20 cellular contexts compared by ENCODE assay signal in genomic region chr3:134376786-134377431, GRCh38. TPM values are rescaled to one million over a fixed set of nuclear protein-coding genes. Genes with fewer than 3 reads are reported as not detected.
DNase-seq lines count a peak whose midpoint lies in the region; ATAC-seq and TF ChIP-seq lines count a peak whose summit lies in the region.
"Had no signal": no experiment of that assay in that cellular context is flagged by ENCODE, and none has a peak within 500 bp of the region (broad histone marks: within the 10 kb centered on the region; RNA-seq: fewer than 3 reads in every experiment).

No MANE protein-coding gene starts in this region.

- peaks cover 8% of the 10 kb centered on the region for H3K4me1 Mint-ChIP-seq in activated CD4-positive, alpha-beta memory T cell treated with anti-CD3 and anti-CD28 coated beads for 36 hours (ENCODE audit: low read depth)
- peaks cover 12% of the 10 kb centered on the region for H3K4me1 Mint-ChIP-seq in activated CD4-positive, alpha-beta memory T cell treated with anti-CD3 and anti-CD28 coated beads, Interleukin-2, amount 10 ng/mL, durations not matched to agents 7 days and 5 days

- 52 to 58% methylated on average over 5 of the region's 5 CpGs for WGBS in esophagus, 2 donors
- 61 to 80% (median 75%) methylated on average over 5 of the region's 5 CpGs for WGBS in stomach, 5 donors

- ATAC-seq in HG02938 (IDR thresholded peaks at IDR 0.05; ENCODE audit: unreplicated experiment): no peak
- ATAC-seq: gastrocnemius medialis, sciatic nerve had no signal

- no peak overlapping the region for H3K4me3 ChIP-seq in esophagus (ENCODE audit: low read depth in 1 of 2, low read length in 2 of 2)
- H3K4me3 ChIP-seq in tibial artery: no peak overlapping the region
- H3K4me3 ChIP-seq in stomach: no peak overlapping the region
- H3K4me3 ChIP-seq: esophagus muscularis mucosa, gastrocnemius medialis had no signal

- intact Hi-C loops in activated CD4-positive, alpha-beta memory T cell treated with anti-CD3 and anti-CD28 coated beads for 36 hours (cut with micrococcal nuclease): loop anchor here (5.0 kb wide), 2 partner anchors 165 to 180 kb away; no protein-coding TSS in a partner anchor
- intact Hi-C loops in tibial artery (cut with DNase I; ENCODE audit: low total_unique reads) (loop anchor here (5.0 kb wide), 1 partner anchor 95 kb away; no protein-coding TSS in a partner anchor), stomach (cut with DNase I; ENCODE audit: low total_unique reads) (loop anchor here (5.0 to 10.0 kb wide), 2 partner anchors 65 to 98 kb away; no protein-coding TSS in a partner anchor)

- no peak overlapping the region for H3K27ac Mint-ChIP-seq in activated CD4-positive, alpha-beta memory T cell treated with anti-CD3 and anti-CD28 coated beads for 36 hours
- no peak overlapping the region for H3K27ac Mint-ChIP-seq in activated CD4-positive, alpha-beta memory T cell treated with anti-CD3 and anti-CD28 coated beads, Interleukin-2, amount 10 ng/mL, durations not matched to agents 7 days and 5 days
- H3K27ac Mint-ChIP-seq: activated naive CD8-positive, alpha-beta T cell had no signal

- H3K27me3 ChIP-seq in esophagus (ENCODE audit: control insufficient read depth in 1 of 2, insufficient read depth in 2 of 2, low read length in 2 of 2) (no peaks in the 10 kb centered on the region), tibial artery (no peaks in the 10 kb centered on the region), stomach (peaks cover 0 to 27% (median 0%) of the 10 kb centered on the region in 3 donors)
- H3K27me3 ChIP-seq: esophagus muscularis mucosa, gastrocnemius medialis had no signal

- H3K27me3 Mint-ChIP-seq in activated CD4-positive, alpha-beta memory T cell treated with anti-CD3 and anti-CD28 coated beads for 36 hours: peaks cover 29% of the 10 kb centered on the region
- peaks cover 71% of the 10 kb centered on the region for H3K27me3 Mint-ChIP-seq in activated CD4-positive, alpha-beta memory T cell treated with anti-CD3 and anti-CD28 coated beads, Interleukin-2, amount 10 ng/mL, durations not matched to agents 7 days and 5 days

- H3K9me3 ChIP-seq in esophagus (ENCODE audit: control insufficient read depth in 2 of 2, insufficient read depth in 1 of 2, low read depth in 1 of 2, low read length in 1 of 2): no peaks in the 10 kb centered on the region
- H3K9me3 ChIP-seq in tibial artery: no peaks in the 10 kb centered on the region
- no peaks in the 10 kb centered on the region for H3K9me3 ChIP-seq in stomach
- H3K9me3 ChIP-seq: esophagus muscularis mucosa, gastrocnemius medialis had no signal

- no peaks in the 10 kb centered on the region for H3K9me3 Mint-ChIP-seq in activated CD4-positive, alpha-beta memory T cell treated with anti-CD3 and anti-CD28 coated beads for 36 hours
- H3K9me3 Mint-ChIP-seq in activated CD4-positive, alpha-beta memory T cell treated with anti-CD3 and anti-CD28 coated beads, Interleukin-2, amount 10 ng/mL, durations not matched to agents 7 days and 5 days: no peaks in the 10 kb centered on the region

- DNase-seq in activated CD4-positive, alpha-beta memory T cell treated with anti-CD3 and anti-CD28 coated beads for 36 hours: peak; percentile 7
- no peak for DNase-seq in activated CD4-positive, alpha-beta memory T cell treated with anti-CD3 and anti-CD28 coated beads, Interleukin-2, amount 10 ng/mL, durations not matched to agents 7 days and 5 days
- peak; percentile 42 for DNase-seq in mucosa of gallbladder (ENCODE audit: low spot score)
- peak; percentile 17 to 56 for DNase-seq in tibial artery
- DNase-seq in stomach: no peak
- no peak for DNase-seq in RPMI8226
- DNase-seq: DND-41; effector CD4-positive, alpha-beta T cell; gastrocnemius medialis; hippocampal formation; NCI-H187; NCI-H2227 treated with DMSO at 0.1 percent for 48 hours had no signal

- H3K36me3 ChIP-seq in esophagus (ENCODE audit: control insufficient read depth in 2 of 2, insufficient read depth in 2 of 2, low read length in 1 of 2) (no peaks in the 10 kb centered on the region), tibial artery (no peaks in the 10 kb centered on the region), stomach (no peaks in the 10 kb centered on the region)
- H3K36me3 ChIP-seq: gastrocnemius medialis had no signal

- H3K27ac ChIP-seq in esophagus (ENCODE audit: low read depth in 2 of 2, low read length in 1 of 2) (peak overlapping the region; percentile 40 to 71), tibial artery (no peak overlapping the region), stomach (no peak overlapping the region)
- H3K27ac ChIP-seq: 22Rv1, esophagus muscularis mucosa, gastrocnemius medialis, parathyroid adenoma had no signal

- TF ChIP-seq CTCF in tibial artery (IDR thresholded peaks at IDR 0.05) (no peak), stomach (IDR thresholded peaks at IDR 0.05) (no peak)

- no peak for TF ChIP-seq POLR2A in stomach (IDR thresholded peaks at IDR 0.05)

- POLR2A ChIA-PET in activated CD4-positive, alpha-beta memory T cell treated with anti-CD3 and anti-CD28 coated beads for 36 hours (lab: Charles Lee): no interaction called here
- POLR2A ChIA-PET in activated CD4-positive, alpha-beta memory T cell treated with anti-CD3 and anti-CD28 coated beads, Interleukin-2, amount 10 ng/mL, durations not matched to agents 7 days and 5 days (lab: Charles Lee): no interaction called here

- no peak for TF ChIP-seq EP300 in stomach (IDR thresholded peaks at IDR 0.05)

- no peaks in the 10 kb centered on the region for H3K36me3 Mint-ChIP-seq in activated CD4-positive, alpha-beta memory T cell treated with anti-CD3 and anti-CD28 coated beads for 36 hours
- no peaks in the 10 kb centered on the region for H3K36me3 Mint-ChIP-seq in activated CD4-positive, alpha-beta memory T cell treated with anti-CD3 and anti-CD28 coated beads, Interleukin-2, amount 10 ng/mL, durations not matched to agents 7 days and 5 days (ENCODE audit: low read depth)
- H3K36me3 Mint-ChIP-seq: activated naive CD8-positive, alpha-beta T cell had no signal

- CTCF ChIA-PET in activated CD4-positive, alpha-beta memory T cell treated with anti-CD3 and anti-CD28 coated beads for 36 hours (lab: Charles Lee): interaction anchor here (0.7 to 2.8 kb wide), 6 partner anchors 13 to 179 kb away, joined by 3 to 15 read pairs (median 4); no protein-coding TSS in a partner anchor
- CTCF ChIA-PET in activated CD4-positive, alpha-beta memory T cell treated with anti-CD3 and anti-CD28 coated beads, Interleukin-2, amount 10 ng/mL, durations not matched to agents 7 days and 5 days (lab: Charles Lee): interaction anchor here (0.7 to 1.2 kb wide), 2 partner anchors 10 to 98 kb away, joined by 3 to 4 read pairs; no protein-coding TSS in a partner anchor

- no peak overlapping the region for H3K4me3 Mint-ChIP-seq in activated CD4-positive, alpha-beta memory T cell treated with anti-CD3 and anti-CD28 coated beads for 36 hours
- no peak overlapping the region for H3K4me3 Mint-ChIP-seq in activated CD4-positive, alpha-beta memory T cell treated with anti-CD3 and anti-CD28 coated beads, Interleukin-2, amount 10 ng/mL, durations not matched to agents 7 days and 5 days
- H3K4me3 Mint-ChIP-seq: activated naive CD8-positive, alpha-beta T cell had no signal

- H3K4me1 ChIP-seq in esophagus (ENCODE audit: control insufficient read depth in 2 of 2, insufficient read depth in 2 of 2, low read length in 1 of 2) (peaks cover 10 to 14% of the 10 kb centered on the region in 2 donors), tibial artery (peaks cover 0 to 28% (median 19%) of the 10 kb centered on the region in 4 donors), stomach (peaks cover 27 to 51% (median 41%) of the 10 kb centered on the region in 4 donors)

RNA-seq across cellular contexts. Expression of gene AMOTL2, which starts 2.7 kb away (rescaled TPM):
- under 1 TPM; 0.12 to 0.39 TPM for total RNA-seq in activated CD4-positive, alpha-beta memory T cell treated with anti-CD3 and anti-CD28 coated beads for 36 hours
- total RNA-seq in activated CD4-positive, alpha-beta memory T cell treated with anti-CD3 and anti-CD28 coated beads, Interleukin-2, amount 10 ng/mL, durations not matched to agents 7 days and 5 days: not detected
- 10 to 100 TPM; 21.2 to 23.2 TPM for polyA plus RNA-seq in esophagus
- total RNA-seq in mucosa of gallbladder: 129 TPM
- total RNA-seq in stomach: 100 to 1,000 TPM in 1 of 5 donors, 10 to 100 TPM in 4; 29.3 to 782 (median 54.9) TPM
- polyA plus RNA-seq in stomach: 10 to 100 TPM; 10.6 to 16.6 (median 13.8) TPM
- total RNA-seq: activated CD8-positive, alpha-beta memory T cell treated with anti-CD3 and anti-CD28 coated beads for 36 hours had no signal

Comparison
In these comparisons a context has a peak if more than half of its experiments do, and no peak if none do; other contexts are left out.
1. DNase-seq: peak in activated CD4-positive, alpha-beta memory T cell treated with anti-CD3 and anti-CD28 coated beads for 36 hours (single experiment), mucosa of gallbladder (single experiment) and tibial artery (2 of 2); none in activated CD4-positive, alpha-beta memory T cell treated with anti-CD3 and anti-CD28 coated beads, Interleukin-2, amount 10 ng/mL, durations not matched to agents 7 days and 5 days (single experiment), stomach (single experiment) and RPMI8226 (single experiment).
2. H3K27ac ChIP-seq: peak in esophagus (2 of 2); none in tibial artery (0 of 2) and stomach (0 of 5).
3. RNA of gene AMOTL2, which starts 2.7 kb away (total RNA-seq): 129 TPM in mucosa of gallbladder (single experiment) and 29.3 to 782 TPM in stomach; 0.12 to 0.39 TPM in activated CD4-positive, alpha-beta memory T cell treated with anti-CD3 and anti-CD28 coated beads for 36 hours and not detected in activated CD4-positive, alpha-beta memory T cell treated with anti-CD3 and anti-CD28 coated beads, Interleukin-2, amount 10 ng/mL, durations not matched to agents 7 days and 5 days; every median in the first group is over 10 times any median in the second.